16 cellular contexts compared by ENCODE assay signal in the genomic region with DNA sequence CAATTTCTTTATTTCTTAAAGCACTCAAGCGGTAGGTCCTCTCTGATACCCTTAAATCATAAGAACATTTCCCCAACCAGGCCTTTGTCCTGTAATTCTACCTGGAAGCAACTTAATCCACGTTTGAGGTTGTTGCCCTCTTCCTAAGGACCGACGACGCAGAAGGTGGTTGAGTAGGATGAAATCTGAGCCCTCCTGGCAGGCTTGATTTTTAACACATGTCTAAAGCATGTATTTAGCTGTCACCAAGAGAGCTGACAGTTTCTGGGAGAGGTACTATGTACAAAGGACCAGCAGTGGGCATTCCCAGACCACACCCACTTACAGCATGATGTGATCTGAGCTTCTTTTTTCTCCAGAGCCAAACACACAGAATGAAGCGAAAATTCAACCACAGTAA.
"Had no signal": no experiment of that assay in that cellular context is flagged by ENCODE, and none has a peak within 500 bp of the region (broad histone marks: within the 10 kb centered on the region; RNA-seq: fewer than 3 reads in every experiment).

No MANE protein-coding gene starts in this region.

- DNase-seq: activated CD4-positive, alpha-beta T cell treated with anti-CD3 and anti-CD28 coated beads for 1 hour; activated CD4-positive, alpha-beta T cell treated with anti-CD3 and anti-CD28 coated beads, Interleukin-2, amount 50 U/mL, for 4 hours; activated naive CD4-positive, alpha-beta T cell treated with Interleukin-2 at 50 U/mL for 16 hours; activated T-cell treated with anti-CD3 and anti-CD28 coated beads for 4 hours; anterior cingulate cortex; cortex of kidney; effector CD4-positive, alpha-beta T cell; esophagus squamous epithelium; kidney glomerular epithelial cell; mesendoderm; occipital lobe; stimulated activated CD4-positive, alpha-beta T cell treated with anti-CD3 and anti-CD28 coated beads, Interleukin-2, amount 100 ng/mL, for 48 hours; stimulated activated naive B cell treated with anti-CD40 and anti-IgM and Interleukin-4, amounts not matched to agents 10 μg/mL and 1 μg/mL and 100 μg/mL, for 72 hours; tibial artery; uterus had no signal

- H3K4me3 Mint-ChIP-seq: nephron; stimulated activated naive B cell treated with anti-CD40 and anti-IgM and Interleukin-4, amounts not matched to agents 10 μg/mL and 1 μg/mL and 100 μg/mL, for 72 hours had no signal

- ATAC-seq: stimulated activated naive B cell treated with anti-CD40 and anti-IgM and Interleukin-4, amounts not matched to agents 10 μg/mL and 1 μg/mL and 100 μg/mL, for 72 hours had no signal

- H3K36me3 Mint-ChIP-seq: stimulated activated naive B cell treated with anti-CD40 and anti-IgM and Interleukin-4, amounts not matched to agents 10 μg/mL and 1 μg/mL and 100 μg/mL, for 72 hours had no signal

- H3K4me1 Mint-ChIP-seq: stimulated activated naive B cell treated with anti-CD40 and anti-IgM and Interleukin-4, amounts not matched to agents 10 μg/mL and 1 μg/mL and 100 μg/mL, for 72 hours had no signal

- H3K27ac Mint-ChIP-seq: nephron; stimulated activated naive B cell treated with anti-CD40 and anti-IgM and Interleukin-4, amounts not matched to agents 10 μg/mL and 1 μg/mL and 100 μg/mL, for 72 hours had no signal
